In the genomic region with DNA sequence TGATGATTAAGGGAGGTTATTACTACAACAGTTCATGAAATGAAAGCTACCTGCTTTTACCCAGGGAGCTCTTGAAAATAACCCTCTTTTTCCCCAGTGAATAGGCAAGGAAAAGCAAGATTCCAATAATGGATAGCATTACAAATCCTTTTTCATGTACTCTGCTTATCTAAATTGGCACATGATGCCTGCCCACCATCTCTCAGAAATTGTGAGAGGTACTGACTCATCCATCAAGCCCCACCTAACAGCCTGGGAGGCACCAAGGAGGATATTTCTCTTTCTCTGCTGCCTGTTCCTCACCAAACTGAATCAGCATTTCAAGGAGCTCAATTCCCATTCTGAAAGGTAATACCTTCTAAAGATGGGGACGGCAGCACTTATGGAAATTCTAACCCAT, we compare ENCODE assay signal across 19 cellular contexts. TPM values are rescaled to one million over a fixed set of nuclear protein-coding genes. Genes with fewer than 3 reads are reported as not detected.
A peak's percentile ranks its signal among the peaks of the same experiment; 100 is the strongest.
DNase-seq lines count a peak whose midpoint lies in the region; ATAC-seq and TF ChIP-seq lines count a peak whose summit lies in the region.
"Had no signal": no experiment of that assay in that cellular context is flagged by ENCODE, and none has a peak within 500 bp of the region (broad histone marks: within the 10 kb centered on the region; RNA-seq: fewer than 3 reads in every experiment).

No MANE protein-coding gene starts in this region.

- CTCF ChIA-PET in activated CD4-positive, alpha-beta T cell treated with anti-CD3 and anti-CD28 coated beads, Interleukin-2, amount 10 ng/mL, durations not matched to agents 7 days and 5 days (lab: Charles Lee), result interaction anchor here (1.4 kb wide), 1 partner anchor 29 kb away, joined by 3 read pairs; no protein-coding TSS in a partner anchor
- CTCF ChIA-PET in SK-N-SH (lab: Yijun Ruan, JAX), result interaction anchor here (0.6 kb wide), 1 partner anchor 397 kb away, joined by 3 read pairs; no protein-coding TSS in a partner anchor

- H2AFZ ChIP-seq in SK-N-SH (ENCODE audit: low read depth) (no peak overlapping the region), fibroblast of lung (ENCODE audit: low read length) (no peak overlapping the region)

- peaks cover under 1 to 9% of the 10 kb centered on the region in 2 experiments; a peak in 3 of 4 replicates for H3K4me1 ChIP-seq in SK-N-SH (ENCODE audit: control insufficient read depth in 1 of 2, insufficient read depth in 2 of 2, low read depth in 1 of 2, low read length in 1 of 2)
- peaks cover 12% of the 10 kb centered on the region for H3K4me1 ChIP-seq in fibroblast of lung (ENCODE audit: control insufficient read depth, extremely low read depth, insufficient read depth, low read length)
- peaks cover 82 to 90% of the 10 kb centered on the region in 2 donors for H3K4me1 ChIP-seq in gastrocnemius medialis
- no peaks in the 10 kb centered on the region for H3K4me1 ChIP-seq in ascending aorta

- H3K9me3 Mint-ChIP-seq in activated CD4-positive, alpha-beta T cell treated with anti-CD3 and anti-CD28 coated beads, Interleukin-2, amount 10 ng/mL, durations not matched to agents 24 days and 14 days, result no peaks in the 10 kb centered on the region
- H3K9me3 Mint-ChIP-seq in activated CD4-positive, alpha-beta T cell treated with anti-CD3 and anti-CD28 coated beads, Interleukin-2, amount 10 ng/mL, durations not matched to agents 7 days and 5 days, result no peaks in the 10 kb centered on the region
- H3K9me3 Mint-ChIP-seq: mesothelial cell of epicardium, WTC11 had no signal

- no peaks in the 10 kb centered on the region for H4K20me1 ChIP-seq in SK-N-SH (ENCODE audit: insufficient read depth)
- H4K20me1 ChIP-seq in fibroblast of lung (ENCODE audit: control insufficient read depth, extremely low read depth, insufficient read depth, low read length), result no peaks in the 10 kb centered on the region

- H3K4me3 ChIP-seq in SK-N-SH (ENCODE audit: low read depth in 2 of 2, low read length in 1 of 2), result no peak overlapping the region
- no peak overlapping the region for H3K4me3 ChIP-seq in fibroblast of lung (replicated peaks in 1 of 4; ENCODE audit: control extremely low read depth in 1 of 4, insufficient read depth in 1 of 4, low read depth in 3 of 4, low read length in 4 of 4)
- no peak overlapping the region for H3K4me3 ChIP-seq in gastrocnemius medialis
- H3K4me3 ChIP-seq in ascending aorta, result no peak overlapping the region
- H3K4me3 ChIP-seq: tibial nerve had no signal

- H3F3A ChIP-seq in SK-N-SH (replicated peaks; ENCODE audit: insufficient read depth), result peaks cover 14% of the 10 kb centered on the region

- H3K27me3 Mint-ChIP-seq in activated CD4-positive, alpha-beta T cell treated with anti-CD3 and anti-CD28 coated beads, Interleukin-2, amount 10 ng/mL, durations not matched to agents 24 days and 14 days, result peaks cover 8% of the 10 kb centered on the region
- peaks cover 10% of the 10 kb centered on the region for H3K27me3 Mint-ChIP-seq in activated CD4-positive, alpha-beta T cell treated with anti-CD3 and anti-CD28 coated beads, Interleukin-2, amount 10 ng/mL, durations not matched to agents 7 days and 5 days

- POLR2A ChIA-PET in activated CD4-positive, alpha-beta T cell treated with anti-CD3 and anti-CD28 coated beads, Interleukin-2, amount 10 ng/mL, durations not matched to agents 7 days and 5 days (lab: Charles Lee), result no interaction called here
- POLR2A ChIA-PET in SK-N-SH (lab: Yijun Ruan, JAX), result no interaction called here

- H3K79me2 ChIP-seq in SK-N-SH (ENCODE audit: insufficient read depth) (no peaks in the 10 kb centered on the region), fibroblast of lung (ENCODE audit: control insufficient read depth, insufficient read depth, low read length) (no peaks in the 10 kb centered on the region)

- no peaks in the 10 kb centered on the region for H3K36me3 Mint-ChIP-seq in activated CD4-positive, alpha-beta T cell treated with anti-CD3 and anti-CD28 coated beads, Interleukin-2, amount 10 ng/mL, durations not matched to agents 24 days and 14 days (ENCODE audit: low read depth)
- no peaks in the 10 kb centered on the region for H3K36me3 Mint-ChIP-seq in activated CD4-positive, alpha-beta T cell treated with anti-CD3 and anti-CD28 coated beads, Interleukin-2, amount 10 ng/mL, durations not matched to agents 7 days and 5 days (ENCODE audit: low read depth)
- H3K36me3 Mint-ChIP-seq: CD4-positive, CD25-positive, alpha-beta regulatory T cell; mesothelial cell of epicardium; WTC11 had no signal

- in situ Hi-C loops in gastrocnemius medialis (cut with MboI; ENCODE audit: low sequenced_read_pairs in 4 of 4), result no loop called here

- peak; percentile 50 for DNase-seq in activated CD4-positive, alpha-beta T cell treated with anti-CD3 and anti-CD28 coated beads, Interleukin-2, amount 10 ng/mL, durations not matched to agents 24 days and 14 days
- no peak for DNase-seq in activated CD4-positive, alpha-beta T cell treated with anti-CD3 and anti-CD28 coated beads, Interleukin-2, amount 10 ng/mL, durations not matched to agents 7 days and 5 days
- DNase-seq in SK-N-SH (no peak), fibroblast of lung (ENCODE audit: low read depth in 2 of 2) (peak; percentile 41 to 75), gastrocnemius medialis (no peak), ascending aorta (ENCODE audit: low spot score in 2 of 2) (no peak), occipital lobe (lab: John Stamatoyannopoulos, UW) (no peak), NCI-H2227 (lab: John Stamatoyannopoulos, UW; ENCODE audit: unreplicated experiment) (no peak)
- DNase-seq: activated effector memory CD4-positive, alpha-beta T cell treated with anti-CD3 and anti-CD28 coated beads, Interleukin-2, amount 50 U/mL, for 16 hours; CD4-positive, CD25-positive, alpha-beta regulatory T cell; DMS79; H7; NCI-H187; NCI-H526; stimulated activated CD4-positive, alpha-beta T cell treated with anti-CD3 and anti-CD28 coated beads, Interleukin-4, amount 100 ng/mL, for 4 hours had no signal

- peak in 1 of 2 experiments; percentile 25; a peak in 1 of 4 replicates for TF ChIP-seq EP300 in SK-N-SH (IDR thresholded peaks at IDR 0.05; ENCODE audit: borderline replicate concordance in 1 of 2, low read depth in 1 of 2, low read length in 1 of 2)

- H3K4me1 Mint-ChIP-seq in activated CD4-positive, alpha-beta T cell treated with anti-CD3 and anti-CD28 coated beads, Interleukin-2, amount 10 ng/mL, durations not matched to agents 24 days and 14 days, result no peaks in the 10 kb centered on the region
- no peaks in the 10 kb centered on the region for H3K4me1 Mint-ChIP-seq in activated CD4-positive, alpha-beta T cell treated with anti-CD3 and anti-CD28 coated beads, Interleukin-2, amount 10 ng/mL, durations not matched to agents 7 days and 5 days
- H3K4me1 Mint-ChIP-seq: CD4-positive, CD25-positive, alpha-beta regulatory T cell had no signal

- H3K9me2 ChIP-seq in SK-N-SH, result no peaks in the 10 kb centered on the region

- H3K4me3 Mint-ChIP-seq in activated CD4-positive, alpha-beta T cell treated with anti-CD3 and anti-CD28 coated beads, Interleukin-2, amount 10 ng/mL, durations not matched to agents 24 days and 14 days, result no peak overlapping the region
- no peak overlapping the region for H3K4me3 Mint-ChIP-seq in activated CD4-positive, alpha-beta T cell treated with anti-CD3 and anti-CD28 coated beads, Interleukin-2, amount 10 ng/mL, durations not matched to agents 7 days and 5 days
- H3K4me3 Mint-ChIP-seq: CD4-positive, CD25-positive, alpha-beta regulatory T cell; mesothelial cell of epicardium; WTC11 had no signal

- no peak overlapping the region for H3K27ac Mint-ChIP-seq in activated CD4-positive, alpha-beta T cell treated with anti-CD3 and anti-CD28 coated beads, Interleukin-2, amount 10 ng/mL, durations not matched to agents 24 days and 14 days
- H3K27ac Mint-ChIP-seq in activated CD4-positive, alpha-beta T cell treated with anti-CD3 and anti-CD28 coated beads, Interleukin-2, amount 10 ng/mL, durations not matched to agents 7 days and 5 days, result no peak overlapping the region
- H3K27ac Mint-ChIP-seq: CD4-positive, CD25-positive, alpha-beta regulatory T cell; mesothelial cell of epicardium; WTC11 had no signal

- intact Hi-C loops in activated CD4-positive, alpha-beta T cell treated with anti-CD3 and anti-CD28 coated beads, Interleukin-2, amount 10 ng/mL, durations not matched to agents 24 days and 14 days (cut with micrococcal nuclease), result no loop called here
- intact Hi-C loops in gastrocnemius medialis (cut with DNase I; ENCODE audit: low total_unique reads) (no loop called here), ascending aorta (cut with DNase I) (no loop called here)

- TF ChIP-seq CTCF in SK-N-SH (IDR thresholded peaks at IDR 0.05), result no peak
- no peak for TF ChIP-seq CTCF in fibroblast of lung (conservative IDR thresholded peaks at IDR 0.05 in 1 of 2, IDR thresholded peaks at IDR 0.05 in 1 of 2; ENCODE audit: low read depth in 1 of 2, low read length in 2 of 2)
- TF ChIP-seq CTCF in gastrocnemius medialis (IDR thresholded peaks at IDR 0.05 in 4 of 5, conservative IDR thresholded peaks at IDR 0.05 in 1 of 5), result no peak
- no peak for TF ChIP-seq CTCF in ascending aorta (IDR thresholded peaks at IDR 0.05)

- H3K9me3 ChIP-seq in SK-N-SH (no peaks in the 10 kb centered on the region), fibroblast of lung (ENCODE audit: control insufficient read depth, insufficient read depth, low read depth, low read length) (no peaks in the 10 kb centered on the region), gastrocnemius medialis (no peaks in the 10 kb centered on the region), ascending aorta (no peaks in the 10 kb centered on the region)
- H3K9me3 ChIP-seq: tibial nerve had no signal

- H3K9ac ChIP-seq in SK-N-SH, result no peak overlapping the region
- no peak overlapping the region for H3K9ac ChIP-seq in fibroblast of lung (ENCODE audit: insufficient read depth, low read length)

- no peak for ATAC-seq in gastrocnemius medialis
- ATAC-seq: WTC11 had no signal

- 84% methylated on average over 1 of the region's 1 CpG for WGBS in SK-N-SH (ENCODE audit: low lambda C conversion rate)

- H3K27me3 ChIP-seq in SK-N-SH (ENCODE audit: insufficient read depth) (no peaks in the 10 kb centered on the region), fibroblast of lung (ENCODE audit: control insufficient read depth, insufficient read depth, low read length) (no peaks in the 10 kb centered on the region), gastrocnemius medialis (no peaks in the 10 kb centered on the region), ascending aorta (no peaks in the 10 kb centered on the region)
- H3K27me3 ChIP-seq: tibial nerve had no signal

- TF ChIP-seq RAD21 in SK-N-SH (IDR thresholded peaks at IDR 0.05; ENCODE audit: low read length), result no peak

- peak overlapping the region in 1 of 2 experiments; percentile 56; a peak in 2 of 4 replicates for H3K27ac ChIP-seq in SK-N-SH (ENCODE audit: low read depth in 2 of 2, low read length in 1 of 2)
- no peak overlapping the region for H3K27ac ChIP-seq in fibroblast of lung (ENCODE audit: insufficient read depth, low read length)
- peak overlapping the region; percentile 88 to 97 (median 90) for H3K27ac ChIP-seq in gastrocnemius medialis
- no peak overlapping the region for H3K27ac ChIP-seq in ascending aorta
- H3K27ac ChIP-seq: 22Rv1, tibial nerve had no signal

- H3K36me3 ChIP-seq in SK-N-SH (replicated peaks in 1 of 2; ENCODE audit: control insufficient read depth in 1 of 2, insufficient read depth in 2 of 2, low read length in 1 of 2), result peaks cover 0 to 16% of the 10 kb centered on the region in 2 experiments
- no peaks in the 10 kb centered on the region for H3K36me3 ChIP-seq in fibroblast of lung (ENCODE audit: control insufficient read depth, insufficient read depth, low read length)
- H3K36me3 ChIP-seq in gastrocnemius medialis, result peaks cover 0 to 25% of the 10 kb centered on the region in 2 donors
- no peaks in the 10 kb centered on the region for H3K36me3 ChIP-seq in ascending aorta

- peak overlapping the region; percentile 34; the same call in 1 of the 2 replicates for H3K4me2 ChIP-seq in SK-N-SH
- no peak overlapping the region for H3K4me2 ChIP-seq in fibroblast of lung (ENCODE audit: extremely low read depth, insufficient read depth, low read length)

- TF ChIP-seq POLR2A in gastrocnemius medialis (IDR thresholded peaks at IDR 0.05), result no peak

RNA-seq across cellular contexts. Expression of a gene that starts 34.3 kb away (rescaled TPM):
- total RNA-seq in activated CD4-positive, alpha-beta T cell treated with anti-CD3 and anti-CD28 coated beads, Interleukin-2, amount 10 ng/mL, durations not matched to agents 24 days and 14 days, result not detected in 2 replicates
- total RNA-seq in activated CD4-positive, alpha-beta T cell treated with anti-CD3 and anti-CD28 coated beads, Interleukin-2, amount 10 ng/mL, durations not matched to agents 7 days and 5 days, result not detected
- polyA plus RNA-seq in SK-N-SH (2012; rRNA removed), result 1.8 and 2.3 TPM in 2 replicates
- polyA plus RNA-seq in SK-N-SH (2012; cell fraction: cytosol; rRNA removed), result 2.0 and 2.7 TPM in 2 replicates
- 1.7 and 3.9 TPM in 2 replicates for polyA plus RNA-seq in SK-N-SH (2012; cell fraction: nucleus; rRNA removed)
- total RNA-seq in fibroblast of lung, result 0.51 and 1.5 TPM in 2 replicates
- polyA plus RNA-seq in fibroblast of lung, result 0.91 and 31.0 TPM in 2 replicates
- 0.96 and 33.9 TPM in 2 replicates for polyA plus RNA-seq in fibroblast of lung (2012)
- 6.0 TPM in 1 of 2 replicates, not detected in the other for polyA minus RNA-seq in fibroblast of lung (ENCODE audit: low replicate concordance)
- 100 to 1,000 TPM in 1 of 4 donors, 10 to 100 TPM in 3; 60.7 to 254 (median 79.1) TPM for total RNA-seq in gastrocnemius medialis
- total RNA-seq in ascending aorta, result 34.4 TPM
- total RNA-seq in occipital lobe, result 30.4 TPM
- total RNA-seq: CD4-positive, CD25-positive, alpha-beta regulatory T cell; H7 had no signal
- polyA plus RNA-seq: CD4-positive, CD25-positive, alpha-beta regulatory T cell had no signal

Comparison
In these comparisons a context has a peak if more than half of its experiments do, and no peak if none do; other contexts are left out.
1. DNase-seq: peak in activated CD4-positive, alpha-beta T cell treated with anti-CD3 and anti-CD28 coated beads, Interleukin-2, amount 10 ng/mL, durations not matched to agents 24 days and 14 days (single experiment) and fibroblast of lung (2 of 2); none in activated CD4-positive, alpha-beta T cell treated with anti-CD3 and anti-CD28 coated beads, Interleukin-2, amount 10 ng/mL, durations not matched to agents 7 days and 5 days (single experiment), SK-N-SH (single experiment), gastrocnemius medialis (0 of 2), ascending aorta (0 of 2), occipital lobe (single experiment) and NCI-H2227 (single experiment).
2. H3K27ac ChIP-seq: peak in gastrocnemius medialis (4 of 4); none in fibroblast of lung (single experiment) and ascending aorta (0 of 2).
3. RNA of a gene that starts 34.3 kb away (total RNA-seq): 60.7 to 254 TPM in gastrocnemius medialis, 34.4 TPM in ascending aorta (single experiment) and 30.4 TPM in occipital lobe (single experiment); 0.51 to 1.5 TPM in fibroblast of lung, not detected in activated CD4-positive, alpha-beta T cell treated with anti-CD3 and anti-CD28 coated beads, Interleukin-2, amount 10 ng/mL, durations not matched to agents 24 days and 14 days and not detected in activated CD4-positive, alpha-beta T cell treated with anti-CD3 and anti-CD28 coated beads, Interleukin-2, amount 10 ng/mL, durations not matched to agents 7 days and 5 days; every median in the first group is over 10 times any median in the second.